Comparison of ENCODE assay signal across 1 cellular context in the genomic region with DNA sequence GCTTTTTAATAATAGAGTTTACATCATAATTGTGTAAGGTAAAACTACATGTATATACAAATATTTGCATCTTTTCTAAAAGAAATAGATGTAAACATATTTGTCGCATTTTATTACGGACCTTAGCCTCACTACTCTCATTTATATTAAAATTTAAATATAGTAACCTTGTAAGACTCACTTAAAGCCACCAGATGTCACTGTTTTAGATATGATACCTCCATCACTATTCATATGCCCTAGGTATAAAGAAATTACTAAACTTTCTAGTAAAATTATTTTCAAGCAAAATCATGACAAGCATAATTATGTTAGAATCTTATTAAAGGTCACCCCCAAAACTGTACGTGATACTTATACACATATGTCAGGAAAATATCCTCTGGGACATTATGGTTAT.
TF ChIP-seq lines count a peak whose summit lies in the region.

No MANE protein-coding gene starts in this region.

TF ChIP-seq in WTC11, 78 proteins besides CTCF, POLR2A, EP300 and RAD21 (continued from another document):
- TF ChIP-seq, protein P1, sequence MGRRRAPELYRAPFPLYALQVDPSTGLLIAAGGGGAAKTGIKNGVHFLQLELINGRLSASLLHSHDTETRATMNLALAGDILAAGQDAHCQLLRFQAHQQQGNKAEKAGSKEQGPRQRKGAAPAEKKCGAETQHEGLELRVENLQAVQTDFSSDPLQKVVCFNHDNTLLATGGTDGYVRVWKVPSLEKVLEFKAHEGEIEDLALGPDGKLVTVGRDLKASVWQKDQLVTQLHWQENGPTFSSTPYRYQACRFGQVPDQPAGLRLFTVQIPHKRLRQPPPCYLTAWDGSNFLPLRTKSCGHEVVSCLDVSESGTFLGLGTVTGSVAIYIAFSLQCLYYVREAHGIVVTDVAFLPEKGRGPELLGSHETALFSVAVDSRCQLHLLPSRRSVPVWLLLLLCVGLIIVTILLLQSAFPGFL (CRISPR knock-in tag; IDR thresholded peaks at IDR 0.05; ENCODE audit: borderline replicate concordance): no peak
- TF ChIP-seq ATF2 (CRISPR knock-in tag; IDR thresholded peaks at IDR 0.05; ENCODE audit: borderline replicate concordance, low read depth) (no peak), ZNF671 (CRISPR knock-in tag; IDR thresholded peaks at IDR 0.05) (no peak), NFATC4 (CRISPR knock-in tag; IDR thresholded peaks at IDR 0.05) (no peak)
- TF ChIP-seq, protein P2, sequence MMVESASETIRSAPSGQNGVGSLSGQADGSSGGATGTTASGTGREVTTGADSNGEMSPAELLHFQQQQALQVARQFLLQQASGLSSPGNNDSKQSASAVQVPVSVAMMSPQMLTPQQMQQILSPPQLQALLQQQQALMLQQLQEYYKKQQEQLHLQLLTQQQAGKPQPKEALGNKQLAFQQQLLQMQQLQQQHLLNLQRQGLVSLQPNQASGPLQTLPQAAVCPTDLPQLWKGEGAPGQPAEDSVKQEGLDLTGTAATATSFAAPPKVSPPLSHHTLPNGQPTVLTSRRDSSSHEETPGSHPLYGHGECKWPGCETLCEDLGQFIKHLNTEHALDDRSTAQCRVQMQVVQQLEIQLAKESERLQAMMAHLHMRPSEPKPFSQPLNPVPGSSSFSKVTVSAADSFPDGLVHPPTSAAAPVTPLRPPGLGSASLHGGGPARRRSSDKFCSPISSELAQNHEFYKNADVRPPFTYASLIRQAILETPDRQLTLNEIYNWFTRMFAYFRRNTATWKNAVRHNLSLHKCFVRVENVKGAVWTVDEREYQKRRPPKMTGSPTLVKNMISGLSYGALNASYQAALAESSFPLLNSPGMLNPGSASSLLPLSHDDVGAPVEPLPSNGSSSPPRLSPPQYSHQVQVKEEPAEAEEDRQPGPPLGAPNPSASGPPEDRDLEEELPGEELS (CRISPR knock-in tag; IDR thresholded peaks at IDR 0.05): no peak
TF ChIP-seq in WTC11: peak in this region for 0.
